In genomic region chr19:57452307-57452706, GRCh38 we compare ENCODE assay signal across 28 cellular contexts.
"Had no signal": no experiment of that assay in that cellular context is flagged by ENCODE, and none has a peak within 500 bp of the region (broad histone marks: within the 10 kb centered on the region; RNA-seq: fewer than 3 reads in every experiment).

No MANE protein-coding gene starts in this region.

- H3K4me3 Mint-ChIP-seq: mesothelial cell of epicardium; naive B cell; natural killer cell treated with Interleukin-12 subunit alpha and Interleukin-12 subunit beta and Interleukin-15 and Interleukin-18, amount 100 ng/mL, for 72 hours; stimulated activated effector memory CD8-positive, alpha-beta T cell treated with anti-CD3 and anti-CD28 coated beads, Interleukin-12 subunit alpha, Interleukin-12 subunit beta, amount 100 ng/mL, for 72 hours; stimulated activated naive CD8-positive, alpha-beta T cell treated with anti-CD3 and anti-CD28 coated beads, Interleukin-15, Interleukin-2, amounts not matched to agents 100 ng/mL and 50 ng/mL, for 24 hours had no signal

- ATAC-seq: left cardiac atrium; left lung; natural killer cell treated with Interleukin-12 subunit alpha and Interleukin-12 subunit beta and Interleukin-15 and Interleukin-18, amount 100 ng/mL, for 72 hours; pancreas; right cardiac atrium; stimulated activated effector memory CD8-positive, alpha-beta T cell treated with anti-CD3 and anti-CD28 coated beads, Interleukin-12 subunit alpha, Interleukin-12 subunit beta, amount 100 ng/mL, for 72 hours; upper lobe of right lung had no signal

- H3K27ac Mint-ChIP-seq: mesothelial cell of epicardium; naive B cell; natural killer cell treated with Interleukin-12 subunit alpha and Interleukin-12 subunit beta and Interleukin-15 and Interleukin-18, amount 100 ng/mL, for 72 hours; stimulated activated effector memory CD8-positive, alpha-beta T cell treated with anti-CD3 and anti-CD28 coated beads, Interleukin-12 subunit alpha, Interleukin-12 subunit beta, amount 100 ng/mL, for 72 hours; stimulated activated naive CD8-positive, alpha-beta T cell treated with anti-CD3 and anti-CD28 coated beads, Interleukin-15, Interleukin-2, amounts not matched to agents 100 ng/mL and 50 ng/mL, for 24 hours had no signal

- H3K36me3 ChIP-seq: left lung, pancreas, prostate gland, sigmoid colon, suprapubic skin, thoracic aorta, upper lobe of right lung had no signal

- H3K27me3 ChIP-seq: left lung, pancreas, sigmoid colon, spleen, suprapubic skin, tibial artery, upper lobe of right lung had no signal

- DNase-seq: hippocampal formation; kidney glomerular epithelial cell; left cardiac atrium; left lung; mesendoderm; naive B cell; pancreas; posterior cingulate gyrus; retina; right cardiac atrium; sigmoid colon; small intestine; spleen; stimulated activated CD4-positive, alpha-beta T cell treated with anti-CD3 and anti-CD28 coated beads, Interleukin-4, amount 100 ng/mL, for 24 hours; stimulated activated naive CD4-positive, alpha-beta T cell; tibial artery; trophoblast cell; upper lobe of right lung had no signal

- FAIRE-seq: keratinocyte, pancreas, small intestine, urothelium cell line had no signal

- H3K4me3 ChIP-seq: left lung, lung, pancreas, prostate gland, sigmoid colon, spleen, suprapubic skin, thoracic aorta, tibial artery, upper lobe of right lung had no signal

- H3K27ac ChIP-seq: left lung, pancreas, prostate gland, sigmoid colon, spleen, suprapubic skin, thoracic aorta, tibial artery, upper lobe of right lung had no signal

- H3K4me1 Mint-ChIP-seq: mesothelial cell of epicardium; naive B cell; stimulated activated effector memory CD8-positive, alpha-beta T cell treated with anti-CD3 and anti-CD28 coated beads, Interleukin-12 subunit alpha, Interleukin-12 subunit beta, amount 100 ng/mL, for 72 hours had no signal

- H3K9me3 ChIP-seq: pancreas, prostate gland had no signal

- H3K36me3 Mint-ChIP-seq: stimulated activated effector memory CD8-positive, alpha-beta T cell treated with anti-CD3 and anti-CD28 coated beads, Interleukin-12 subunit alpha, Interleukin-12 subunit beta, amount 100 ng/mL, for 72 hours had no signal

- H3K27me3 Mint-ChIP-seq: naive B cell; natural killer cell treated with Interleukin-12 subunit alpha and Interleukin-12 subunit beta and Interleukin-15 and Interleukin-18, amount 100 ng/mL, for 72 hours; stimulated activated naive CD8-positive, alpha-beta T cell treated with anti-CD3 and anti-CD28 coated beads, Interleukin-15, Interleukin-2, amounts not matched to agents 100 ng/mL and 50 ng/mL, for 24 hours had no signal

- H3K4me1 ChIP-seq: left lung, pancreas, prostate gland, sigmoid colon, spleen, suprapubic skin, tibial artery, upper lobe of right lung had no signal
